9 cellular contexts compared by ENCODE assay signal in genomic region chr19:47765522-47766358, GRCh38. TPM values are rescaled to one million over a fixed set of nuclear protein-coding genes. Genes with fewer than 3 reads are reported as not detected.
A peak's percentile ranks its signal among the peaks of the same experiment; 100 is the strongest.
DNase-seq lines count a peak whose midpoint lies in the region; ATAC-seq and TF ChIP-seq lines count a peak whose summit lies in the region.
"Had no signal": no experiment of that assay in that cellular context is flagged by ENCODE, and none has a peak within 500 bp of the region (broad histone marks: within the 10 kb centered on the region; RNA-seq: fewer than 3 reads in every experiment).

No MANE protein-coding gene starts in this region.

- H3K9me3 Mint-ChIP-seq in CD4-positive, CD25-positive, alpha-beta regulatory T cell = no peaks in the 10 kb centered on the region

- no peak overlapping the region for H3K4me3 ChIP-seq in CD4-positive, CD25-positive, alpha-beta regulatory T cell (ENCODE audit: low read depth, low read length)
- H3K4me3 ChIP-seq in Peyer's patch = no peak overlapping the region

- peak; percentile 18 to 36 (median 32) for DNase-seq in CD4-positive, CD25-positive, alpha-beta regulatory T cell
- DNase-seq in HEK293T (ENCODE audit: extremely low spot score) (peak; percentile 74), Peyer's patch (peak in 2 of 3 donors; percentile 79 to 83), astrocyte of the hippocampus (ENCODE audit: low read depth, low spot score) (peak; percentile 78), inferior parietal cortex (ENCODE audit: extremely low spot score) (peak; percentile 70), A172 (ENCODE audit: low spot score) (no peak)
- DNase-seq in stimulated activated CD8-positive, alpha-beta memory T cell treated with anti-CD3 and anti-CD28 coated beads, Interleukin-4, amount 100 ng/mL, for 24 hours (ENCODE audit: low read depth) = peak; percentile 34

- POLR2A ChIA-PET in HEK293T (lab: Yijun Ruan, JAX) = no interaction called here

- peaks cover 5 to 9% (median 7%) of the 10 kb centered on the region in 4 donors for H3K4me1 Mint-ChIP-seq in CD4-positive, CD25-positive, alpha-beta regulatory T cell

- no peaks in the 10 kb centered on the region for H3K36me3 ChIP-seq in CD4-positive, CD25-positive, alpha-beta regulatory T cell (ENCODE audit: control insufficient read depth, insufficient read depth, low read length)
- no peaks in the 10 kb centered on the region for H3K36me3 ChIP-seq in Peyer's patch

- TF ChIP-seq POLR2A in Peyer's patch (IDR thresholded peaks at IDR 0.05) = no peak

- H3K27me3 ChIP-seq in CD4-positive, CD25-positive, alpha-beta regulatory T cell (ENCODE audit: control insufficient read depth, insufficient read depth, low read length) = no peaks in the 10 kb centered on the region
- H3K27me3 ChIP-seq in Peyer's patch = no peaks in the 10 kb centered on the region

- H3K27ac ChIP-seq in CD4-positive, CD25-positive, alpha-beta regulatory T cell (ENCODE audit: insufficient read depth, low read length, poor library complexity, severe bottlenecking) = no peak overlapping the region
- no peak overlapping the region for H3K27ac ChIP-seq in Peyer's patch

- ATAC-seq in CD4-positive, CD25-positive, alpha-beta regulatory T cell (ENCODE audit: low read depth in 2 of 2) = peak; percentile 44 to 57
- no peak for ATAC-seq in GM19455 (IDR thresholded peaks at IDR 0.05; ENCODE audit: unreplicated experiment)

- no peaks in the 10 kb centered on the region for H3K27me3 Mint-ChIP-seq in CD4-positive, CD25-positive, alpha-beta regulatory T cell

- no peaks in the 10 kb centered on the region for H3K4me1 ChIP-seq in CD4-positive, CD25-positive, alpha-beta regulatory T cell (ENCODE audit: control insufficient read depth, insufficient read depth, low read length, poor library complexity, severe bottlenecking)
- H3K4me1 ChIP-seq in Peyer's patch = no peaks in the 10 kb centered on the region

- no peak overlapping the region for H3K27ac Mint-ChIP-seq in CD4-positive, CD25-positive, alpha-beta regulatory T cell

- no peak overlapping the region for H3K4me3 Mint-ChIP-seq in CD4-positive, CD25-positive, alpha-beta regulatory T cell

- H3K36me3 Mint-ChIP-seq in CD4-positive, CD25-positive, alpha-beta regulatory T cell = peaks cover 4% of the 10 kb centered on the region

- CTCF ChIA-PET in HEK293T (lab: Yijun Ruan, JAX) = interaction anchor here (0.6 to 1.6 kb wide), 8 partner anchors 16 to 663 kb away, joined by 3 to 15 read pairs (median 4); partner anchors contain the start of gene EHD2

- no peaks in the 10 kb centered on the region for H3K9me3 ChIP-seq in CD4-positive, CD25-positive, alpha-beta regulatory T cell (ENCODE audit: control insufficient read depth in 2 of 2, low read length in 2 of 2)
- no peaks in the 10 kb centered on the region for H3K9me3 ChIP-seq in Peyer's patch

- peak; percentile 13 to 88 (median 68) for TF ChIP-seq CTCF in Peyer's patch (IDR thresholded peaks at IDR 0.05)

TF ChIP-seq in HEK293T, 16 proteins besides CTCF, POLR2A, EP300 and RAD21:
- TF ChIP-seq FOXK2 (IDR thresholded peaks at IDR 0.05) (no peak), PKNOX1 (IDR thresholded peaks at IDR 0.05) (peak; percentile 78)

RNA-seq across cellular contexts. Expression of gene SELENOW, which starts 12.8 kb away (rescaled TPM):
- 119 TPM for total RNA-seq in CD4-positive, CD25-positive, alpha-beta regulatory T cell
- 100 to 1,000 TPM; 345 to 422 (median 391) TPM for polyA plus RNA-seq in CD4-positive, CD25-positive, alpha-beta regulatory T cell
- 100 to 1,000 TPM; 247 to 321 (median 276) TPM for total RNA-seq in Peyer's patch
- 152 and 179 TPM in 2 replicates for total RNA-seq in A172 (2014; rRNA removed; shearing (Covaris generic))

RNA-seq across cellular contexts. Expression of gene NOP53, which starts 20.4 kb away (rescaled TPM):
- total RNA-seq in CD4-positive, CD25-positive, alpha-beta regulatory T cell = 701 TPM
- 100 to 1,000 TPM; 168 to 353 (median 217) TPM for polyA plus RNA-seq in CD4-positive, CD25-positive, alpha-beta regulatory T cell
- 100 to 1,000 TPM in 3 of 4 donors, 10 to 100 TPM in 1; 86.2 to 179 (median 159) TPM for total RNA-seq in Peyer's patch
- 20.2 and 41.3 TPM in 2 replicates for total RNA-seq in A172 (2014; rRNA removed; shearing (Covaris generic))

RNA-seq across cellular contexts. Expression of gene TPRX1, which starts 38.6 kb away (rescaled TPM):
- not detected for total RNA-seq in CD4-positive, CD25-positive, alpha-beta regulatory T cell
- polyA plus RNA-seq in CD4-positive, CD25-positive, alpha-beta regulatory T cell = not detected
- total RNA-seq in Peyer's patch = not detected
- not detected in 2 replicates for total RNA-seq in A172 (2014; rRNA removed; shearing (Covaris generic))
- total RNA-seq: mononuclear cell had no signal

RNA-seq across cellular contexts. Expression of gene EHD2, which starts 52.5 kb away (rescaled TPM):
- total RNA-seq in CD4-positive, CD25-positive, alpha-beta regulatory T cell = 0.86 TPM
- polyA plus RNA-seq in CD4-positive, CD25-positive, alpha-beta regulatory T cell = under 1 TPM in 1 of 4 donors, not detected in 3; 0.05 TPM
- total RNA-seq in Peyer's patch = 100 to 1,000 TPM in 1 of 4 donors, 10 to 100 TPM in 3; 11.2 to 117 (median 23.0) TPM
- total RNA-seq in A172 (2014; rRNA removed; shearing (Covaris generic)) = 24.0 and 28.6 TPM in 2 replicates

RNA-seq across cellular contexts. Expression of gene CRX, which starts 56.0 kb away (rescaled TPM):
- total RNA-seq in CD4-positive, CD25-positive, alpha-beta regulatory T cell = not detected
- polyA plus RNA-seq in CD4-positive, CD25-positive, alpha-beta regulatory T cell = not detected
- not detected for total RNA-seq in Peyer's patch
- not detected in 2 replicates for total RNA-seq in A172 (2014; rRNA removed; shearing (Covaris generic))
- total RNA-seq: mononuclear cell had no signal
